ENCODE assay signal across 1 cellular context in genomic region chr2:71672011-71672639, GRCh38.
TF ChIP-seq lines count a peak whose summit lies in the region.

No MANE protein-coding gene starts in this region.

TF ChIP-seq in GM23338, 12 proteins besides CTCF, POLR2A, EP300 and RAD21 (continued from another document):
- TF ChIP-seq ZNF462 (CRISPR knock-in tag; IDR thresholded peaks at IDR 0.05): no peak
- TF ChIP-seq ZNF331 (CRISPR knock-in tag; IDR thresholded peaks at IDR 0.05; ENCODE audit: low read depth): no peak
- TF ChIP-seq STAT1 (IDR thresholded peaks at IDR 0.05; ENCODE audit: unreplicated experiment): no peak
TF ChIP-seq in GM23338: peak in this region for 0.
